In genomic region chr2:156435725-156436476, GRCh38 we compare ENCODE assay signal across 8 cellular contexts. TPM values are rescaled to one million over a fixed set of nuclear protein-coding genes. Genes with fewer than 3 reads are reported as not detected.
DNase-seq lines count a peak whose midpoint lies in the region; FAIRE-seq and TF ChIP-seq lines count a peak whose summit lies in the region.

Gene GPD2, plus strand, starts transcription at chr2:156436379. Its CDS starts 39,727 bp downstream, at chr2:156476106.

- CTCF ChIA-PET in HEK293 (lab: Yijun Ruan, JAX): no interaction called here

- peak within 1 kb of the TSS; percentile 96 for H3K27ac ChIP-seq in HEK293 (ENCODE audit: extremely low read depth, low read depth, low read length)
- peak within 1 kb of the TSS; percentile 89 for H3K27ac ChIP-seq in astrocyte (ENCODE audit: low read depth, low read length)
- no peak within 1 kb of the TSS for H3K27ac ChIP-seq in Karpas-422 (ENCODE audit: low read length)

- H3K4me2 ChIP-seq in astrocyte (ENCODE audit: low read length) (peak within 1 kb of the TSS; percentile 91), Karpas-422 (ENCODE audit: low read depth, low read length, poor library complexity, severe bottlenecking) (no peak within 1 kb of the TSS)

- H3K9ac ChIP-seq in astrocyte (ENCODE audit: low read length) (peak within 1 kb of the TSS; percentile 92), Karpas-422 (ENCODE audit: low read length) (no peak within 1 kb of the TSS)

- H3K27me3 ChIP-seq in astrocyte (ENCODE audit: insufficient read depth, low read length): no peaks in the 10 kb centered on the region
- no peaks in the 10 kb centered on the region for H3K27me3 ChIP-seq in Karpas-422 (ENCODE audit: low read length)

- no peaks in the 10 kb centered on the region for H3K36me3 ChIP-seq in HEK293 (ENCODE audit: control insufficient read depth in 2 of 2, insufficient read depth in 1 of 2, low read length in 2 of 2)
- no peaks in the 10 kb centered on the region for H3K36me3 ChIP-seq in astrocyte (ENCODE audit: insufficient read depth, low read length)
- H3K36me3 ChIP-seq in Karpas-422 (ENCODE audit: insufficient read depth, low read length): no peaks in the 10 kb centered on the region

- no peaks in the 10 kb centered on the region for H4K20me1 ChIP-seq in astrocyte (ENCODE audit: insufficient read depth, low read length)
- H4K20me1 ChIP-seq in Karpas-422 (ENCODE audit: insufficient read depth, low read depth, low read length): no peaks in the 10 kb centered on the region

- DNase-seq in NAMALWA (ENCODE audit: low spot score): peak; percentile 29
- DNase-seq in T-helper 22 cell (ENCODE audit: low read depth): peak; percentile 52
- DNase-seq in astrocyte (ENCODE audit: low read depth): peak; percentile 82
- peak; percentile 80 for DNase-seq in hepatic stellate cell (ENCODE audit: low spot score)
- DNase-seq in renal cortical epithelial cell (ENCODE audit: low read depth): peak; percentile 62
- no peak for DNase-seq in Karpas-422

- POLR2A ChIA-PET in HEK293 (lab: Yijun Ruan, JAX): interaction anchor here (1.0 kb wide), 2 partner anchors 93 to 102 kb away, joined by 3 to 5 read pairs; no protein-coding TSS in a partner anchor

- H3K27me3 Mint-ChIP-seq in astrocyte (ENCODE audit: low read depth, unreplicated experiment): no peaks in the 10 kb centered on the region

- H3K4me1 ChIP-seq in HEK293 (ENCODE audit: control insufficient read depth, insufficient read depth, low read length) (no peaks in the 10 kb centered on the region; the same call in 1 of the 2 replicates), astrocyte (ENCODE audit: insufficient read depth, low read length) (peaks cover 27% of the 10 kb centered on the region), Karpas-422 (ENCODE audit: low read length) (no peaks in the 10 kb centered on the region)

- TF ChIP-seq CTCF in HEK293 (tag by site-specific recombination; IDR thresholded peaks at IDR 0.05): peak; percentile 90
- TF ChIP-seq CTCF in astrocyte (IDR thresholded peaks at IDR 0.05; ENCODE audit: insufficient read depth, low read depth, low read length): no peak

- no peaks in the 10 kb centered on the region for H3K36me3 Mint-ChIP-seq in astrocyte (ENCODE audit: low read depth, unreplicated experiment)

- H3K9me2 ChIP-seq in Karpas-422 (replicated peaks; ENCODE audit: insufficient read depth, low read length): no peaks in the 10 kb centered on the region

- H3K9me3 ChIP-seq in HEK293 (ENCODE audit: control insufficient read depth, insufficient read depth, low read depth, low read length) (no peaks in the 10 kb centered on the region), astrocyte (ENCODE audit: insufficient read depth, low read depth, low read length) (no peaks in the 10 kb centered on the region), Karpas-422 (ENCODE audit: low read length) (no peaks in the 10 kb centered on the region; the same call in none of the 2 replicates)

- peak within 1 kb of the TSS; percentile 68 for H3K4me3 ChIP-seq in HEK293 (ENCODE audit: low read depth, low read length)
- H3K4me3 ChIP-seq in astrocyte (ENCODE audit: insufficient read depth, low read depth, low read length): peak within 1 kb of the TSS; percentile 66
- H3K4me3 ChIP-seq in Karpas-422 (ENCODE audit: low read length): no peak within 1 kb of the TSS

- TF ChIP-seq POLR2A in GM10847 (IDR thresholded peaks at IDR 0.05; ENCODE audit: extremely low read depth, insufficient read length): peak; percentile 55

- H2AFZ ChIP-seq in astrocyte (ENCODE audit: low read depth, low read length) (peak within 1 kb of the TSS; percentile 87), Karpas-422 (ENCODE audit: low read length) (no peak within 1 kb of the TSS)

- no peak for FAIRE-seq in astrocyte (lab: Jason Lieb, UNC)

- H3K4me3 Mint-ChIP-seq in astrocyte (ENCODE audit: unreplicated experiment): peak within 1 kb of the TSS; percentile 93

- H3K27ac Mint-ChIP-seq in astrocyte (ENCODE audit: unreplicated experiment): peak within 1 kb of the TSS; percentile 94

- H3K79me2 ChIP-seq in astrocyte (ENCODE audit: insufficient read depth, low read length): peaks cover 30% of the 10 kb centered on the region
- H3K79me2 ChIP-seq in Karpas-422 (ENCODE audit: low read length): no peaks in the 10 kb centered on the region

- peaks cover 1% of the 10 kb centered on the region for H3K9me3 Mint-ChIP-seq in astrocyte (ENCODE audit: unreplicated experiment)

- H3K4me1 Mint-ChIP-seq in astrocyte (ENCODE audit: low read depth, unreplicated experiment): peaks cover 27% of the 10 kb centered on the region

TF ChIP-seq in HEK293, 187 proteins besides CTCF, POLR2A, EP300 and RAD21 (continues in another document):
- 0 out of 2 replicates have a peak, but pooled peaks have one; percentile 30 for TF ChIP-seq ZNF501 (tag by site-specific recombination; IDR thresholded peaks at IDR 0.05)
- no peak for TF ChIP-seq ZNF548 (tag by site-specific recombination; IDR thresholded peaks at IDR 0.05)
- TF ChIP-seq YY2 (tag by site-specific recombination; IDR thresholded peaks at IDR 0.05): no peak
- TF ChIP-seq ZNF664 (tag by site-specific recombination; IDR thresholded peaks at IDR 0.05): no peak
- no peak for TF ChIP-seq ZNF157 (tag by site-specific recombination; IDR thresholded peaks at IDR 0.05)
- TF ChIP-seq ZXDB (tag by site-specific recombination; IDR thresholded peaks at IDR 0.05): peak; percentile 15; the same call in 1 of the 2 replicates
- peak; percentile 98 for TF ChIP-seq ZNF341 (tag by site-specific recombination; IDR thresholded peaks at IDR 0.05; ENCODE audit: low read depth)
- TF ChIP-seq ZNF394 (tag by site-specific recombination; IDR thresholded peaks at IDR 0.05; ENCODE audit: borderline replicate concordance): peak; percentile 28; the same call in 1 of the 2 replicates
- TF ChIP-seq ZNF768 (tag by site-specific recombination; IDR thresholded peaks at IDR 0.05): no peak
- peak; percentile 72 for TF ChIP-seq KLF9 (tag by site-specific recombination; IDR thresholded peaks at IDR 0.05; ENCODE audit: low read depth)
- TF ChIP-seq ZNF362 (tag by site-specific recombination; IDR thresholded peaks at IDR 0.05): no peak
- TF ChIP-seq SP3 (tag by site-specific recombination; IDR thresholded peaks at IDR 0.05): peak; percentile 54
- no peak for TF ChIP-seq ZNF707 (tag by site-specific recombination; IDR thresholded peaks at IDR 0.05)
- peak; percentile 29; the same call in 1 of the 2 replicates for TF ChIP-seq SP7 (tag by site-specific recombination; IDR thresholded peaks at IDR 0.05)
- no peak for TF ChIP-seq ZSCAN23 (tag by site-specific recombination; IDR thresholded peaks at IDR 0.05)
- peak; percentile 21; the same call in 1 of the 2 replicates for TF ChIP-seq ZNF600 (tag by site-specific recombination; IDR thresholded peaks at IDR 0.05)
- TF ChIP-seq ZBTB6 (tag by site-specific recombination; IDR thresholded peaks at IDR 0.05): no peak
- TF ChIP-seq ZNF639 (tag by site-specific recombination; IDR thresholded peaks at IDR 0.05): no peak
- no peak for TF ChIP-seq ZNF175 (tag by site-specific recombination; IDR thresholded peaks at IDR 0.05)
- TF ChIP-seq SP2 (tag by site-specific recombination; IDR thresholded peaks at IDR 0.05): peak; percentile 82
- TF ChIP-seq, protein P1, sequence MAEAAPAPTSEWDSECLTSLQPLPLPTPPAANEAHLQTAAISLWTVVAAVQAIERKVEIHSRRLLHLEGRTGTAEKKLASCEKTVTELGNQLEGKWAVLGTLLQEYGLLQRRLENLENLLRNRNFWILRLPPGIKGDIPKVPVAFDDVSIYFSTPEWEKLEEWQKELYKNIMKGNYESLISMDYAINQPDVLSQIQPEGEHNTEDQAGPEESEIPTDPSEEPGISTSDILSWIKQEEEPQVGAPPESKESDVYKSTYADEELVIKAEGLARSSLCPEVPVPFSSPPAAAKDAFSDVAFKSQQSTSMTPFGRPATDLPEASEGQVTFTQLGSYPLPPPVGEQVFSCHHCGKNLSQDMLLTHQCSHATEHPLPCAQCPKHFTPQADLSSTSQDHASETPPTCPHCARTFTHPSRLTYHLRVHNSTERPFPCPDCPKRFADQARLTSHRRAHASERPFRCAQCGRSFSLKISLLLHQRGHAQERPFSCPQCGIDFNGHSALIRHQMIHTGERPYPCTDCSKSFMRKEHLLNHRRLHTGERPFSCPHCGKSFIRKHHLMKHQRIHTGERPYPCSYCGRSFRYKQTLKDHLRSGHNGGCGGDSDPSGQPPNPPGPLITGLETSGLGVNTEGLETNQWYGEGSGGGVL (tag by site-specific recombination; IDR thresholded peaks at IDR 0.05): peak; percentile 84
- peak; percentile 51 for TF ChIP-seq KLF1 (tag by site-specific recombination; IDR thresholded peaks at IDR 0.05)

RNA-seq across cellular contexts. Expression of gene GPD2, which starts in this region (rescaled TPM):
- total RNA-seq in astrocyte: 27.5 and 29.0 TPM in 2 replicates
- total RNA-seq in renal cortical epithelial cell: 46.9 and 117 TPM in 2 replicates
- not detected in 2 replicates for total RNA-seq in Karpas-422 (2014; rRNA removed; shearing (Covaris generic); ENCODE audit: low replicate concordance)

Comparison
In these comparisons a context has a peak if more than half of its experiments do, and no peak if none do; other contexts are left out.
1. RNA of gene GPD2 (total RNA-seq): 46.9 to 117 TPM in renal cortical epithelial cell and 27.5 to 29.0 TPM in astrocyte; not detected in Karpas-422; every median in the first group is over 10 times any median in the second.